Comparison of ENCODE assay signal across 1 cellular context in the genomic region with DNA sequence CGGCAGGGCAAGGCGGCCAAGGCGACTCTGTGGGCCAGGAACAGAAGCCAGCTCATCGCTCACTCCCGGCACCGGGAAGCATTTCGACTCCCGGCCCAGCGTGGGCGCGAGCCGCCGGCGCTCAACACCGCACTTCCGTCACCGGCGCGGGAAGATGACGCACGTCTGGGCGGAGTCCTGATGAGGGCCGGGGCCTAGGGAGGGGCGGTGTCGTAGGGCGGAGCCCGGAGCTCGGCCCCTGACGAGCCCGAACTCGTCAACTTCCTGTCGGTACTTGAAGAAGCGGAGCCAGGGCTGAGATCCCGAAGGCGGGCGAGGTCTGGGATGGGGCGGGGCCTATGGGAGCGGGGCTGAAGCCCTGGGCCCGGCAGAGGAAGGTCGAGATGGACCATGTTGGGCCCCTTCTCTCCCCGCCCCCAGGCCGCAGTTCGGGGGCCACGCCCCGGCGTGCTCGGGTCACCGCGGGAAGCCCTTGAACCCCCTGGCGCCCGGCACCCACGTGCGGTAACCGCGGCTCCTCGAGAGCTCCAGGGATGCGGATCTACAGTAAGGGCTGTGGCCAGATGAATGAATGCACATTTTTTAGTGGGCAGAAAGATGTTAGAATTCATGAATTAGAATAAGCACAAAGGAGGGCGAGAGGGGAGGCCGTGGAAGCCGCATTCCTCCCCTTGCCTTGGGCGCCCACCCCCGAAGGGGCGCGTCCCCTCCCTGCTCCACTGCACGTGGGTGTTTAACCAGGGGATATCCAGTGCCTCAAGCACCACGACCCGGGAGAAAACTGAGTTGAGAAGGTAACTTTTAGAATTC.
TF ChIP-seq lines count a peak whose summit lies in the region.

A gene with protein sequence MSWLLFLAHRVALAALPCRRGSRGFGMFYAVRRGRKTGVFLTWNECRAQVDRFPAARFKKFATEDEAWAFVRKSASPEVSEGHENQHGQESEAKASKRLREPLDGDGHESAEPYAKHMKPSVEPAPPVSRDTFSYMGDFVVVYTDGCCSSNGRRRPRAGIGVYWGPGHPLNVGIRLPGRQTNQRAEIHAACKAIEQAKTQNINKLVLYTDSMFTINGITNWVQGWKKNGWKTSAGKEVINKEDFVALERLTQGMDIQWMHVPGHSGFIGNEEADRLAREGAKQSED (minus strand): TSS at position 129 of the 810 bp plus-strand sequence. CDS start 73 bp downstream, at position 56.

TF ChIP-seq in K562, 482 proteins besides CTCF, POLR2A, EP300 and RAD21 (continued from another document and continues in another):
- TF ChIP-seq RBM39 (optimal IDR thresholded peaks at IDR 0.05; ENCODE audit: low read depth, low read length) (no peak), NFIX (CRISPR knock-in tag; IDR thresholded peaks at IDR 0.05; ENCODE audit: low read depth) (no peak), ZFP30 (CRISPR knock-in tag; IDR thresholded peaks at IDR 0.05; ENCODE audit: borderline replicate concordance) (no peak), LEF1 (IDR thresholded peaks at IDR 0.05) (no peak; the same call in 1 of the 2 replicates), KAT8 (IDR thresholded peaks at IDR 0.05; ENCODE audit: low read depth) (no peak), NCOA6 (IDR thresholded peaks at IDR 0.05) (no peak), HDAC2 (IDR thresholded peaks at IDR 0.05) (peak; percentile 66), HNRNPK (IDR thresholded peaks at IDR 0.05; ENCODE audit: low read depth, low read length, poor library complexity, severe bottlenecking) (no peak), FOXP1 (CRISPR knock-in tag; IDR thresholded peaks at IDR 0.05) (no peak), ZNF77 (CRISPR knock-in tag; IDR thresholded peaks at IDR 0.05) (no peak), MCM2 (IDR thresholded peaks at IDR 0.05; ENCODE audit: low read depth) (no peak), TCFL5 (CRISPR knock-in tag; conservative IDR thresholded peaks at IDR 0.05) (no peak), SMARCE1 (IDR thresholded peaks at IDR 0.05) (no peak), SIRT6 (IDR thresholded peaks at IDR 0.05; ENCODE audit: low read depth, low read length) (no peak), ZC3H8 (IDR thresholded peaks at IDR 0.05) (no peak), TGIF2 (CRISPR knock-in tag; IDR thresholded peaks at IDR 0.05) (no peak), ELF4 (CRISPR knock-in tag; IDR thresholded peaks at IDR 0.05) (no peak), ZNF717 (CRISPR knock-in tag; IDR thresholded peaks at IDR 0.05) (no peak), SUPT5H (IDR thresholded peaks at IDR 0.05) (peak; percentile 91), HNRNPL (IDR thresholded peaks at IDR 0.05; ENCODE audit: low read depth, low read length) (no peak), KAT2B (IDR thresholded peaks at IDR 0.05; ENCODE audit: low read depth, low read length) (no peak), SAP30 (IDR thresholded peaks at IDR 0.05; ENCODE audit: borderline replicate concordance, insufficient read depth, low read depth, low read length, poor library complexity, severe bottlenecking) (peak; percentile 97), ZNF408 (CRISPR knock-in tag; IDR thresholded peaks at IDR 0.05; ENCODE audit: low read depth) (no peak), TFAM (CRISPR knock-in tag; conservative IDR thresholded peaks at IDR 0.05) (no peak), ESRRA (IDR thresholded peaks at IDR 0.05; ENCODE audit: borderline replicate concordance, low read depth) (peak; percentile 82), BACH1 (tag; IDR thresholded peaks at IDR 0.05) (no peak), MAZ (CRISPR knock-in tag; conservative IDR thresholded peaks at IDR 0.05 in 1 of 2, IDR thresholded peaks at IDR 0.05 in 1 of 2) (peak; percentile 72 to 83), POLR2H (tag; IDR thresholded peaks at IDR 0.05; ENCODE audit: low read depth) (peak; percentile 73), SMARCB1 (IDR thresholded peaks at IDR 0.05; ENCODE audit: insufficient read length, low read depth) (no peak)
- TF ChIP-seq, protein P1, sequence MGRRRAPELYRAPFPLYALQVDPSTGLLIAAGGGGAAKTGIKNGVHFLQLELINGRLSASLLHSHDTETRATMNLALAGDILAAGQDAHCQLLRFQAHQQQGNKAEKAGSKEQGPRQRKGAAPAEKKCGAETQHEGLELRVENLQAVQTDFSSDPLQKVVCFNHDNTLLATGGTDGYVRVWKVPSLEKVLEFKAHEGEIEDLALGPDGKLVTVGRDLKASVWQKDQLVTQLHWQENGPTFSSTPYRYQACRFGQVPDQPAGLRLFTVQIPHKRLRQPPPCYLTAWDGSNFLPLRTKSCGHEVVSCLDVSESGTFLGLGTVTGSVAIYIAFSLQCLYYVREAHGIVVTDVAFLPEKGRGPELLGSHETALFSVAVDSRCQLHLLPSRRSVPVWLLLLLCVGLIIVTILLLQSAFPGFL (CRISPR knock-in tag; IDR thresholded peaks at IDR 0.05) = no peak
- TF ChIP-seq, protein P2, sequence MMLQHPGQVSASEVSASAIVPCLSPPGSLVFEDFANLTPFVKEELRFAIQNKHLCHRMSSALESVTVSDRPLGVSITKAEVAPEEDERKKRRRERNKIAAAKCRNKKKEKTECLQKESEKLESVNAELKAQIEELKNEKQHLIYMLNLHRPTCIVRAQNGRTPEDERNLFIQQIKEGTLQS (IDR thresholded peaks at IDR 0.05) = peak; percentile 69; the same call in 1 of the 2 replicates
- TF ChIP-seq, protein P2 (CRISPR knock-in tag; conservative IDR thresholded peaks at IDR 0.05) = 0 out of 2 replicates have a peak, but pooled peaks have one; percentile 83
- TF ChIP-seq, protein P3, sequence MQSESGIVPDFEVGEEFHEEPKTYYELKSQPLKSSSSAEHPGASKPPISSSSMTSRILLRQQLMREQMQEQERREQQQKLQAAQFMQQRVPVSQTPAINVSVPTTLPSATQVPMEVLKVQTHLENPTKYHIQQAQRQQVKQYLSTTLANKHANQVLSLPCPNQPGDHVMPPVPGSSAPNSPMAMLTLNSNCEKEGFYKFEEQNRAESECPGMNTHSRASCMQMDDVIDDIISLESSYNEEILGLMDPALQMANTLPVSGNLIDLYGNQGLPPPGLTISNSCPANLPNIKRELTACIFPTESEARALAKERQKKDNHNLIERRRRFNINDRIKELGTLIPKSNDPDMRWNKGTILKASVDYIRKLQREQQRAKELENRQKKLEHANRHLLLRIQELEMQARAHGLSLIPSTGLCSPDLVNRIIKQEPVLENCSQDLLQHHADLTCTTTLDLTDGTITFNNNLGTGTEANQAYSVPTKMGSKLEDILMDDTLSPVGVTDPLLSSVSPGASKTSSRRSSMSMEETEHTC (IDR thresholded peaks at IDR 0.05) = no peak
- TF ChIP-seq, protein P4, sequence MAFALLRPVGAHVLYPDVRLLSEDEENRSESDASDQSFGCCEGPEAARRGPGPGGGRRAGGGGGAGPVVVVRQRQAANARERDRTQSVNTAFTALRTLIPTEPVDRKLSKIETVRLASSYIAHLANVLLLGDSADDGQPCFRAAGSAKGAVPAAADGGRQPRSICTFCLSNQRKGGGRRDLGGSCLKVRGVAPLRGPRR (CRISPR knock-in tag; IDR thresholded peaks at IDR 0.05) = no peak
- TF ChIP-seq, protein P5, sequence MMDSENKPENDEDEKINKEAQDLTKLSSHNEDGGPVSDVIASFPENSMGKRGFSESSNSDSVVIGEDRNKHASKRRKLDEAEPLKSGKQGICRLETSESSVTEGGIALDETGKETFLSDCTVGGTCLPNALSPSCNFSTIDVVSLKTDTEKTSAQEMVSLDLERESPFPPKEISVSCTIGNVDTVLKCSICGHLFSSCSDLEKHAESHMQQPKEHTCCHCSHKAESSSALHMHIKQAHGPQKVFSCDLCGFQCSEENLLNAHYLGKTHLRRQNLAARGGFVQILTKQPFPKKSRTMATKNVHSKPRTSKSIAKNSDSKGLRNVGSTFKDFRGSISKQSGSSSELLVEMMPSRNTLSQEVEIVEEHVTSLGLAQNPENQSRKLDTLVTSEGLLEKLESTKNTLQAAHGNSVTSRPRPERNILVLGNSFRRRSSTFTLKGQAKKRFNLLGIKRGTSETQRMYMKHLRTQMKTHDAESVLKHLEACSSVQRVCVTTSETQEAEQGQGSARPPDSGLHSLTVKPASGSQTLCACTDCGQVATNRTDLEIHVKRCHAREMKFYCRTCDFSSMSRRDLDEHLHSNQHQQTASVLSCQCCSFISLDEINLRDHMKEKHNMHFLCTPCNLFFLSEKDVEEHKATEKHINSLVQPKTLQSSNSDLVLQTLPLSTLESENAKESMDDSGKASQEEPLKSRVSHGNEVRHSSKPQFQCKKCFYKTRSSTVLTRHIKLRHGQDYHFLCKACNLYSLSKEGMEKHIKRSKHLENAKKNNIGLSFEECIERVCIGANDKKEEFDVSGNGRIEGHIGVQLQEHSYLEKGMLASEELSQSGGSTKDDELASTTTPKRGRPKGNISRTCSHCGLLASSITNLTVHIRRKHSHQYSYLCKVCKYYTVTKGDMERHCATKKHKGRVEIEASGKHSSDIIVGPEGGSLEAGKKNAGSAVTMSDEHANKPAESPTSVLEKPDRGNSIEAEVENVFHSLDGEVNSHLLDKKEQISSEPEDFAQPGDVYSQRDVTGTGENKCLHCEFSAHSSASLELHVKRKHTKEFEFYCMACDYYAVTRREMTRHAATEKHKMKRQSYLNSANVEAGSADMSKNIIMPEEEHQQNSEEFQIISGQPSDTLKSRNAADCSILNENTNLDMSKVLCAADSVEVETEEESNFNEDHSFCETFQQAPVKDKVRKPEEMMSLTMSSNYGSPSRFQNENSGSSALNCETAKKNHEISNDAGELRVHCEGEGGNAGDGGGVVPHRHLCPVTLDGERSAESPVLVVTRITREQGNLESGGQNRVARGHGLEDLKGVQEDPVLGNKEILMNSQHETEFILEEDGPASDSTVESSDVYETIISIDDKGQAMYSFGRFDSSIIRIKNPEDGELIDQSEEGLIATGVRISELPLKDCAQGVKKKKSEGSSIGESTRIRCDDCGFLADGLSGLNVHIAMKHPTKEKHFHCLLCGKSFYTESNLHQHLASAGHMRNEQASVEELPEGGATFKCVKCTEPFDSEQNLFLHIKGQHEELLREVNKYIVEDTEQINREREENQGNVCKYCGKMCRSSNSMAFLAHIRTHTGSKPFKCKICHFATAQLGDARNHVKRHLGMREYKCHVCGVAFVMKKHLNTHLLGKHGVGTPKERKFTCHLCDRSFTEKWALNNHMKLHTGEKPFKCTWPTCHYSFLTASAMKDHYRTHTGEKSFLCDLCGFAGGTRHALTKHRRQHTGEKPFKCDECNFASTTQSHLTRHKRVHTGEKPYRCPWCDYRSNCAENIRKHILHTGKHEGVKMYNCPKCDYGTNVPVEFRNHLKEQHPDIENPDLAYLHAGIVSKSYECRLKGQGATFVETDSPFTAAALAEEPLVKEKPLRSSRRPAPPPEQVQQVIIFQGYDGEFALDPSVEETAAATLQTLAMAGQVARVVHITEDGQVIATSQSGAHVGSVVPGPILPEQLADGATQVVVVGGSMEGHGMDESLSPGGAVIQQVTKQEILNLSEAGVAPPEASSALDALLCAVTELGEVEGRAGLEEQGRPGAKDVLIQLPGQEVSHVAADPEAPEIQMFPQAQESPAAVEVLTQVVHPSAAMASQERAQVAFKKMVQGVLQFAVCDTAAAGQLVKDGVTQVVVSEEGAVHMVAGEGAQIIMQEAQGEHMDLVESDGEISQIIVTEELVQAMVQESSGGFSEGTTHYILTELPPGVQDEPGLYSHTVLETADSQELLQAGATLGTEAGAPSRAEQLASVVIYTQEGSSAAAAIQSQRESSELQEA (IDR thresholded peaks at IDR 0.05; ENCODE audit: low read depth) = no peak; the same call in 1 of the 2 replicates
- TF ChIP-seq, protein P6, sequence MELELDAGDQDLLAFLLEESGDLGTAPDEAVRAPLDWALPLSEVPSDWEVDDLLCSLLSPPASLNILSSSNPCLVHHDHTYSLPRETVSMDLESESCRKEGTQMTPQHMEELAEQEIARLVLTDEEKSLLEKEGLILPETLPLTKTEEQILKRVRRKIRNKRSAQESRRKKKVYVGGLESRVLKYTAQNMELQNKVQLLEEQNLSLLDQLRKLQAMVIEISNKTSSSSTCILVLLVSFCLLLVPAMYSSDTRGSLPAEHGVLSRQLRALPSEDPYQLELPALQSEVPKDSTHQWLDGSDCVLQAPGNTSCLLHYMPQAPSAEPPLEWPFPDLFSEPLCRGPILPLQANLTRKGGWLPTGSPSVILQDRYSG (tag; conservative IDR thresholded peaks at IDR 0.05; ENCODE audit: low read depth) = no peak
- TF ChIP-seq, protein P7, sequence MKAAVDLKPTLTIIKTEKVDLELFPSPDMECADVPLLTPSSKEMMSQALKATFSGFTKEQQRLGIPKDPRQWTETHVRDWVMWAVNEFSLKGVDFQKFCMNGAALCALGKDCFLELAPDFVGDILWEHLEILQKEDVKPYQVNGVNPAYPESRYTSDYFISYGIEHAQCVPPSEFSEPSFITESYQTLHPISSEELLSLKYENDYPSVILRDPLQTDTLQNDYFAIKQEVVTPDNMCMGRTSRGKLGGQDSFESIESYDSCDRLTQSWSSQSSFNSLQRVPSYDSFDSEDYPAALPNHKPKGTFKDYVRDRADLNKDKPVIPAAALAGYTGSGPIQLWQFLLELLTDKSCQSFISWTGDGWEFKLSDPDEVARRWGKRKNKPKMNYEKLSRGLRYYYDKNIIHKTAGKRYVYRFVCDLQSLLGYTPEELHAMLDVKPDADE (conservative IDR thresholded peaks at IDR 0.05; ENCODE audit: control insufficient read depth, low read depth, low read length) = peak; percentile 82; the same call in 1 of the 2 replicates
- TF ChIP-seq, protein P8, sequence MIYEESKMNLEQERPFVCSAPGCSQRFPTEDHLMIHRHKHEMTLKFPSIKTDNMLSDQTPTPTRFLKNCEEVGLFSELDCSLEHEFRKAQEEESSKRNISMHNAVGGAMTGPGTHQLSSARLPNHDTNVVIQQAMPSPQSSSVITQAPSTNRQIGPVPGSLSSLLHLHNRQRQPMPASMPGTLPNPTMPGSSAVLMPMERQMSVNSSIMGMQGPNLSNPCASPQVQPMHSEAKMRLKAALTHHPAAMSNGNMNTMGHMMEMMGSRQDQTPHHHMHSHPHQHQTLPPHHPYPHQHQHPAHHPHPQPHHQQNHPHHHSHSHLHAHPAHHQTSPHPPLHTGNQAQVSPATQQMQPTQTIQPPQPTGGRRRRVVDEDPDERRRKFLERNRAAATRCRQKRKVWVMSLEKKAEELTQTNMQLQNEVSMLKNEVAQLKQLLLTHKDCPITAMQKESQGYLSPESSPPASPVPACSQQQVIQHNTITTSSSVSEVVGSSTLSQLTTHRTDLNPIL (CRISPR knock-in tag; IDR thresholded peaks at IDR 0.05) = no peak
- TF ChIP-seq, protein P9, sequence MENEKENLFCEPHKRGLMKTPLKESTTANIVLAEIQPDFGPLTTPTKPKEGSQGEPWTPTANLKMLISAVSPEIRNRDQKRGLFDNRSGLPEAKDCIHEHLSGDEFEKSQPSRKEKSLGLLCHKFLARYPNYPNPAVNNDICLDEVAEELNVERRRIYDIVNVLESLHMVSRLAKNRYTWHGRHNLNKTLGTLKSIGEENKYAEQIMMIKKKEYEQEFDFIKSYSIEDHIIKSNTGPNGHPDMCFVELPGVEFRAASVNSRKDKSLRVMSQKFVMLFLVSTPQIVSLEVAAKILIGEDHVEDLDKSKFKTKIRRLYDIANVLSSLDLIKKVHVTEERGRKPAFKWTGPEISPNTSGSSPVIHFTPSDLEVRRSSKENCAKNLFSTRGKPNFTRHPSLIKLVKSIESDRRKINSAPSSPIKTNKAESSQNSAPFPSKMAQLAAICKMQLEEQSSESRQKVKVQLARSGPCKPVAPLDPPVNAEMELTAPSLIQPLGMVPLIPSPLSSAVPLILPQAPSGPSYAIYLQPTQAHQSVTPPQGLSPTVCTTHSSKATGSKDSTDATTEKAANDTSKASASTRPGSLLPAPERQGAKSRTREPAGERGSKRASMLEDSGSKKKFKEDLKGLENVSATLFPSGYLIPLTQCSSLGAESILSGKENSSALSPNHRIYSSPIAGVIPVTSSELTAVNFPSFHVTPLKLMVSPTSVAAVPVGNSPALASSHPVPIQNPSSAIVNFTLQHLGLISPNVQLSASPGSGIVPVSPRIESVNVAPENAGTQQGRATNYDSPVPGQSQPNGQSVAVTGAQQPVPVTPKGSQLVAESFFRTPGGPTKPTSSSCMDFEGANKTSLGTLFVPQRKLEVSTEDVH (IDR thresholded peaks at IDR 0.05; ENCODE audit: low read depth, partially characterized antibody) = peak; percentile 70
